Comparison of ENCODE assay signal across 1 cellular context in the genomic region with DNA sequence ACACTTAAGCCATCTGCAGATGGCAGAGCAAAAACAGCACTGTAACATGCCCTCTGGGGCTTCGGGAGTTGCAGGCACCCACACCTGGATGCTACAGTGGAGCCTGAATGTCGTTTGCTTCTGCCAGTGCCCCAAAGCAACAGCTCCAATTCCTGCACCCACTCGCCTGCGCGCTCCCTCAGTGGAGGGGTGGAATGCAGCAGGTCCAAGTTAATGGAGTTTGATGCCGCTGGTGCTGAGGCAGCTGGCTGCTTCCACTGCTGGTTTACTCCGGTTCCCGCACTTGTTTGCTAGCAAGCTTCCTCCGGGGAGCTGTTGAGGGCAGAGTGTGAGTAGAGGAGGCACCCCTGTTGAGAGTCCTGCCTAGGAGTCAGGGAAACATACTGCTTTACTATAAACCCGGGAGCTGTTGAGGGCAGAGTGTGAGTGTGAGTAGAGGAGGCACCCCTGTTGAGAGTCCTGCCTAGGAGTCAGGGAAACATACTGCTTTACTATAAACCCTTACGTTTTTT.
TF ChIP-seq lines count a peak whose summit lies in the region.

No MANE protein-coding gene starts in this region.

TF ChIP-seq in WTC11, 78 proteins besides CTCF, POLR2A, EP300 and RAD21 (continued from another document):
- TF ChIP-seq, protein P1, sequence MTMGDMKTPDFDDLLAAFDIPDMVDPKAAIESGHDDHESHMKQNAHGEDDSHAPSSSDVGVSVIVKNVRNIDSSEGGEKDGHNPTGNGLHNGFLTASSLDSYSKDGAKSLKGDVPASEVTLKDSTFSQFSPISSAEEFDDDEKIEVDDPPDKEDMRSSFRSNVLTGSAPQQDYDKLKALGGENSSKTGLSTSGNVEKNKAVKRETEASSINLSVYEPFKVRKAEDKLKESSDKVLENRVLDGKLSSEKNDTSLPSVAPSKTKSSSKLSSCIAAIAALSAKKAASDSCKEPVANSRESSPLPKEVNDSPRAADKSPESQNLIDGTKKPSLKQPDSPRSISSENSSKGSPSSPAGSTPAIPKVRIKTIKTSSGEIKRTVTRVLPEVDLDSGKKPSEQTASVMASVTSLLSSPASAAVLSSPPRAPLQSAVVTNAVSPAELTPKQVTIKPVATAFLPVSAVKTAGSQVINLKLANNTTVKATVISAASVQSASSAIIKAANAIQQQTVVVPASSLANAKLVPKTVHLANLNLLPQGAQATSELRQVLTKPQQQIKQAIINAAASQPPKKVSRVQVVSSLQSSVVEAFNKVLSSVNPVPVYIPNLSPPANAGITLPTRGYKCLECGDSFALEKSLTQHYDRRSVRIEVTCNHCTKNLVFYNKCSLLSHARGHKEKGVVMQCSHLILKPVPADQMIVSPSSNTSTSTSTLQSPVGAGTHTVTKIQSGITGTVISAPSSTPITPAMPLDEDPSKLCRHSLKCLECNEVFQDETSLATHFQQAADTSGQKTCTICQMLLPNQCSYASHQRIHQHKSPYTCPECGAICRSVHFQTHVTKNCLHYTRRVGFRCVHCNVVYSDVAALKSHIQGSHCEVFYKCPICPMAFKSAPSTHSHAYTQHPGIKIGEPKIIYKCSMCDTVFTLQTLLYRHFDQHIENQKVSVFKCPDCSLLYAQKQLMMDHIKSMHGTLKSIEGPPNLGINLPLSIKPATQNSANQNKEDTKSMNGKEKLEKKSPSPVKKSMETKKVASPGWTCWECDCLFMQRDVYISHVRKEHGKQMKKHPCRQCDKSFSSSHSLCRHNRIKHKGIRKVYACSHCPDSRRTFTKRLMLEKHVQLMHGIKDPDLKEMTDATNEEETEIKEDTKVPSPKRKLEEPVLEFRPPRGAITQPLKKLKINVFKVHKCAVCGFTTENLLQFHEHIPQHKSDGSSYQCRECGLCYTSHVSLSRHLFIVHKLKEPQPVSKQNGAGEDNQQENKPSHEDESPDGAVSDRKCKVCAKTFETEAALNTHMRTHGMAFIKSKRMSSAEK (CRISPR knock-in tag; IDR thresholded peaks at IDR 0.05; ENCODE audit: borderline replicate concordance) = no peak
- TF ChIP-seq OVOL2 (CRISPR knock-in tag; IDR thresholded peaks at IDR 0.05; ENCODE audit: borderline replicate concordance) (no peak), IRF1 (CRISPR knock-in tag; IDR thresholded peaks at IDR 0.05) (no peak), GRHL2 (CRISPR knock-in tag; IDR thresholded peaks at IDR 0.05; ENCODE audit: insufficient replicate concordance, severe bottlenecking) (no peak), ESRRA (CRISPR knock-in tag; IDR thresholded peaks at IDR 0.05; ENCODE audit: borderline replicate concordance) (no peak), ELF4 (CRISPR knock-in tag; IDR thresholded peaks at IDR 0.05; ENCODE audit: low read depth) (no peak), FOXK1 (CRISPR knock-in tag; IDR thresholded peaks at IDR 0.05) (no peak), ZNF219 (CRISPR knock-in tag; IDR thresholded peaks at IDR 0.05; ENCODE audit: borderline replicate concordance) (no peak), SMAD3 (CRISPR knock-in tag; IDR thresholded peaks at IDR 0.05; ENCODE audit: borderline replicate concordance) (no peak), NR3C1 (CRISPR knock-in tag; conservative IDR thresholded peaks at IDR 0.05; ENCODE audit: low read depth) (no peak), ZMAT4 (CRISPR knock-in tag; IDR thresholded peaks at IDR 0.05) (no peak)
- TF ChIP-seq, protein P2, sequence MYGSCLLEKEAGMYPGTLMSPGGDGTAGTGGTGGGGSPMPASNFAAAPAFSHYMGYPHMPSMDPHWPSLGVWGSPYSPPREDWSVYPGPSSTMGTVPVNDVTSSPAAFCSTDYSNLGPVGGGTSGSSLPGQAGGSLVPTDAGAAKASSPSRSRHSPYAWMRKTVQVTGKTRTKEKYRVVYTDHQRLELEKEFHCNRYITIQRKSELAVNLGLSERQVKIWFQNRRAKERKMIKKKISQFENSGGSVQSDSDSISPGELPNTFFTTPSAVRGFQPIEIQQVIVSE (CRISPR knock-in tag; IDR thresholded peaks at IDR 0.05; ENCODE audit: borderline replicate concordance) = no peak
TF ChIP-seq in WTC11: peak in this region for 0.
